ENCODE assay signal across 29 cellular contexts in the genomic region with DNA sequence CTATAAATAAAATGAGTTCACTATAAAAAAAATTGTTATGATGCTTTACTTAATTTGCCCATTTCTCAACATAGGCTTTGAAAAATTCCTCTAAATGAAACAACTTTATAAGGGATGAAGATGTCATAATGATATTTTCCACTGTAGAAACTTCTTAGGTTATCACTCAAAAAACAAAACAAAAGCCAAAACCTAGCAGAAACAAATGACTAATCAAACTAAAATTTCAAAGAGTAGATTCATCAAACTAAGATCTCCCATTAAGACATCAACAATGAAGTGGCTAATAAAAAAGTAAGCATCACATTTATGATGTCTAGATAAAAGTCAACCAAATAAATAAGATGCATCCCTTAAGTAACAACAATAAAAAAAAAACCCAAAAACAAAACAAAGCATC.
"Had no signal": no experiment of that assay in that cellular context is flagged by ENCODE, and none has a peak within 500 bp of the region (broad histone marks: within the 10 kb centered on the region; RNA-seq: fewer than 3 reads in every experiment).

No MANE protein-coding gene starts in this region.

- H3K9me3 ChIP-seq: gastroesophageal sphincter, heart left ventricle, mucosa of descending colon, neutrophil, pancreas, right lobe of liver, stomach, thyroid gland, vagina had no signal

- H3K4me3 ChIP-seq: dorsolateral prefrontal cortex, gastroesophageal sphincter, heart left ventricle, hepatocyte, lung, mucosa of descending colon, pancreas, right lobe of liver, smooth muscle cell, stomach, thyroid gland, vagina had no signal

- FAIRE-seq: kidney, pancreas had no signal

- H3K4me2 ChIP-seq: hepatocyte, smooth muscle cell had no signal

- ATAC-seq: esophagus mucosa; foreskin keratinocyte; gastroesophageal sphincter; heart left ventricle; left lobe of liver; mucosa of descending colon; natural killer cell treated with Interleukin-12 subunit alpha and Interleukin-12 subunit beta and Interleukin-15 and Interleukin-18, amount 100 ng/mL, for 72 hours; pancreas; right lobe of liver; stimulated activated effector memory CD8-positive, alpha-beta T cell treated with anti-CD3 and anti-CD28 coated beads, Interleukin-12 subunit alpha, Interleukin-12 subunit beta, amount 100 ng/mL, for 72 hours had no signal

- H2AFZ ChIP-seq: hepatocyte had no signal

- H3K4me1 ChIP-seq: pancreas, right lobe of liver, stomach, thyroid gland, vagina had no signal

- H3K36me3 ChIP-seq: heart left ventricle, pancreas, right lobe of liver, stomach, thyroid gland, vagina had no signal

- H3K27me3 ChIP-seq: dorsolateral prefrontal cortex, foreskin keratinocyte, gastroesophageal sphincter, heart left ventricle, hepatocyte, neutrophil, pancreas, right lobe of liver, stomach, thyroid gland, vagina had no signal

- H3K27ac ChIP-seq: epithelial cell of prostate, foreskin keratinocyte, gastroesophageal sphincter, heart left ventricle, hepatocyte, neutrophil, pancreas, right lobe of liver, stomach, thyroid gland, vagina had no signal

- DNase-seq: cortex of kidney; dorsolateral prefrontal cortex; effector CD4-positive, alpha-beta T cell; heart left ventricle; kidney; mesenchymal stem cell; mucosa of descending colon; naive B cell; pancreas; right lobe of liver; stimulated activated CD4-positive, alpha-beta T cell treated with anti-CD3 and anti-CD28 coated beads, Interleukin-12 subunit alpha, Interleukin-12 subunit beta, amount 100 ng/mL, for 4 hours; stimulated activated CD4-positive, alpha-beta T cell treated with anti-CD3 and anti-CD28 coated beads, Interleukin-1b, Interleukin-23, amount 100 ng/mL, for 48 hours; stimulated activated CD4-positive, alpha-beta T cell treated with anti-CD3 and anti-CD28 coated beads, Interleukin-4, amount 100 ng/mL, for 24 hours; stimulated activated naive CD4-positive, alpha-beta T cell treated with Interleukin-2 at 50 U/mL for 16 hours; stomach; thyroid gland; trophoblast cell had no signal

- H3K79me2 ChIP-seq: hepatocyte had no signal
